ENCODE assay signal across 20 cellular contexts in the genomic region with DNA sequence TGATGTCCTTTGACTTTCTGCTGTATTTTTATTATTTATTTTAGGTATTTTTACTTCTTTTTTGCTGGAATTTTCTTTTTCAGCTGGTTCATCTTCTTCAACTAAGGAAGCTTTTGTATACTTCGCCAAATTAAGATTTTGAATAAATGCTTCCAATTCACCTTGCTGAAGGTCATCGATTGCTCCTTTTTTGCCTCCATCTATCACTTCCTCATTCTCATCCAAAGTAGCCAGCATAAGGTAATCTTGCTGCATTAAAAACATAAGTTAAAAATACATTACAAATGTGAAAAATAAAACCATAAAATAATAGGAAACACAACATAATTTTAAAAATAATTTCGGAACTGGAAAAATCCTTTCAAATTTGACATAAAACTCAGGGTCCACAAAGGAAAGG. TPM values are rescaled to one million over a fixed set of nuclear protein-coding genes. Genes with fewer than 3 reads are reported as not detected.
A peak's percentile ranks its signal among the peaks of the same experiment; 100 is the strongest.
DNase-seq lines count a peak whose midpoint lies in the region; ATAC-seq, FAIRE-seq and TF ChIP-seq lines count a peak whose summit lies in the region.
"Had no signal": no experiment of that assay in that cellular context is flagged by ENCODE, and none has a peak within 500 bp of the region (broad histone marks: within the 10 kb centered on the region; RNA-seq: fewer than 3 reads in every experiment).

No MANE protein-coding gene starts in this region.

- TF ChIP-seq CTCF in A549 (IDR thresholded peaks at IDR 0.05) (no peak), GM23338 (conservative IDR thresholded peaks at IDR 0.05; ENCODE audit: low read depth in 2 of 2) (no peak), NB4 (IDR thresholded peaks at IDR 0.05; ENCODE audit: low read depth, low read length) (no peak), H1 (IDR thresholded peaks at IDR 0.05; ENCODE audit: control extremely low read depth in 1 of 3, insufficient read depth in 1 of 3, low read depth in 1 of 3, low read length in 3 of 3) (no peak)

- H3K4me1 Mint-ChIP-seq in GM23338: peaks cover 45% of the 10 kb centered on the region

- H3K14ac ChIP-seq in H1 (ENCODE audit: insufficient read length): no peak overlapping the region

- H3K79me2 ChIP-seq in GM23338 (replicated peaks; ENCODE audit: insufficient read depth) (peaks cover 93% of the 10 kb centered on the region), H1 (ENCODE audit: control insufficient read depth in 1 of 2, insufficient read depth in 2 of 2, low read length in 2 of 2) (peaks cover 58 to 92% of the 10 kb centered on the region in 2 experiments)

- H3K4me3 Mint-ChIP-seq in GM23338: no peak overlapping the region; the same call in 2 of the 3 replicates

- H2BK12ac ChIP-seq in H1 (ENCODE audit: low read depth, low read length): no peak overlapping the region

- H3K4me3 ChIP-seq in A549 (no peak overlapping the region), GM23338 (peak overlapping the region; percentile 95), NB4 (ENCODE audit: low read depth, low read length) (peak overlapping the region; percentile 100), H1 (ENCODE audit: extremely low read depth in 1 of 4, insufficient read depth in 2 of 4, low read depth in 3 of 4, low read length in 4 of 4) (peak overlapping the region in 1 of 4 experiments; percentile 95; a peak in 2 of 8 replicates)

- TF ChIP-seq EP300 in A549 (IDR thresholded peaks at IDR 0.05): no peak
- TF ChIP-seq EP300 in H1 (IDR thresholded peaks at IDR 0.05; ENCODE audit: borderline replicate concordance in 1 of 2, low read depth in 2 of 2, low read length in 2 of 2): no peak

- H2BK15ac ChIP-seq in H1 (ENCODE audit: low read length): no peak overlapping the region

- TF ChIP-seq POLR2A in A549 (IDR thresholded peaks at IDR 0.05; ENCODE audit: low read length): no peak
- no peak for TF ChIP-seq POLR2A in NB4 (IDR thresholded peaks at IDR 0.05; ENCODE audit: extremely low read depth, insufficient read length)
- no peak for TF ChIP-seq POLR2A in H1 (IDR thresholded peaks at IDR 0.05; ENCODE audit: control extremely low read depth in 1 of 2, low read depth in 2 of 2, low read length in 2 of 2)

- TF ChIP-seq RAD21 in A549 (conservative IDR thresholded peaks at IDR 0.05 in 1 of 2, IDR thresholded peaks at IDR 0.05 in 1 of 2): no peak
- TF ChIP-seq RAD21 in H1 (IDR thresholded peaks at IDR 0.05 in 1 of 2, conservative IDR thresholded peaks at IDR 0.05 in 1 of 2; ENCODE audit: low read depth in 2 of 2, low read length in 2 of 2): no peak

- POLR2A ChIA-PET in A549 (lab: Yijun Ruan, JAX) (no interaction called here), H1 (lab: Charles Lee; ENCODE audit: partially characterized antibody) (interaction anchor here (1.1 to 2.2 kb wide), 4 partner anchors 8 to 29 kb away, joined by 3 to 6 read pairs (median 4); no protein-coding TSS in a partner anchor)

- no peak overlapping the region for H3K56ac ChIP-seq in H1 (replicated peaks; ENCODE audit: insufficient read length, low read depth, low read length)

- ATAC-seq in A549: no peak
- no peak for ATAC-seq in GM23338
- ATAC-seq: PC-3 had no signal

- H4K8ac ChIP-seq in H1 (ENCODE audit: extremely low read depth, insufficient read depth, low read length): no peak overlapping the region

- no peak overlapping the region for H2AFZ ChIP-seq in GM23338
- no peak overlapping the region for H2AFZ ChIP-seq in H1 (ENCODE audit: low read length)

- peaks cover 44% of the 10 kb centered on the region for H3K36me3 Mint-ChIP-seq in GM23338 (ENCODE audit: low read depth)

- H2BK20ac ChIP-seq in H1 (ENCODE audit: low read length): no peak overlapping the region

- H3K36me3 ChIP-seq in GM23338 (ENCODE audit: insufficient read depth) (peaks cover 9% of the 10 kb centered on the region; the same call in 1 of the 2 replicates), H1 (ENCODE audit: control insufficient read depth in 2 of 4, insufficient read depth in 4 of 4, low read length in 3 of 4) (peaks cover 6 to 53% (median 20%) of the 10 kb centered on the region in 4 experiments; a peak in 7 of 8 replicates)

- H4K5ac ChIP-seq in H1 (ENCODE audit: insufficient read length, low read depth, low read length): peak overlapping the region; percentile 29

- H3K9me2 ChIP-seq in GM23338 (ENCODE audit: insufficient read depth): no peaks in the 10 kb centered on the region

- H2BK120ac ChIP-seq in H1 (replicated peaks; ENCODE audit: low read depth, low read length): no peak overlapping the region

- DNase-seq in A549 (ENCODE audit: low read depth in 1 of 2, low spot score in 1 of 2) (no peak), GM23338 (ENCODE audit: low spot score) (no peak), NB4 (ENCODE audit: low read depth) (no peak), H1 (ENCODE audit: low read depth in 1 of 2, low spot score in 2 of 2) (no peak), AML-193 (lab: John Stamatoyannopoulos, UW) (no peak), NCI-H1930 (lab: John Stamatoyannopoulos, UW) (no peak), pons (ENCODE audit: low spot score) (no peak)
- DNase-seq: DMS79 treated with DMSO at 0.1 percent for 48 hours, NCI-H1417 treated with DMSO at 0.1 percent for 48 hours, NCI-H187 treated with DMSO at 0.1 percent for 48 hours, NCI-H226, NCI-H524, NCI-H82, PC-3 had no signal

- peaks cover 14% of the 10 kb centered on the region; the same call in 1 of the 2 replicates for H3K79me1 ChIP-seq in H1 (ENCODE audit: low read depth, low read length)

- H3F3A ChIP-seq in GM23338 (replicated peaks; ENCODE audit: low read depth): peaks cover 30% of the 10 kb centered on the region

- FAIRE-seq in A549 (lab: Jason Lieb, UNC) (no peak), H1 (lab: Jason Lieb, UNC) (no peak)
- FAIRE-seq: D721Med had no signal

- H3K27ac ChIP-seq in A549: no peak overlapping the region
- peak overlapping the region; percentile 99 for H3K27ac ChIP-seq in GM23338 (ENCODE audit: low read depth)
- H3K27ac ChIP-seq in H1 (ENCODE audit: low read depth, low read length): no peak overlapping the region
- H3K27ac ChIP-seq: BLaER1 treated with 17β-estradiol and CSF1 and Interleukin-3, amounts not matched to agents 10 nM and 100 nM had no signal

- H4K20me1 ChIP-seq in GM23338 (replicated peaks; ENCODE audit: insufficient read depth) (peaks cover 24% of the 10 kb centered on the region; the same call in 1 of the 2 replicates), H1 (replicated peaks in 1 of 2; ENCODE audit: control insufficient read depth in 1 of 2, insufficient read depth in 2 of 2, low read length in 2 of 2) (peaks cover 2 to 8% of the 10 kb centered on the region in 2 experiments)

- H2BK5ac ChIP-seq in H1 (ENCODE audit: low read depth, low read length): no peak overlapping the region

- peak overlapping the region; percentile 98; the same call in 1 of the 3 replicates for H3K4me2 ChIP-seq in A549
- H3K4me2 ChIP-seq in GM23338: 0 out of 2 replicates have a peak overlapping the region, but pooled peaks have one; percentile 83
- H3K4me2 ChIP-seq in H1 (ENCODE audit: insufficient read depth in 1 of 2, low read depth in 2 of 2, low read length in 2 of 2): peak overlapping the region; percentile 94 to 99; a peak in 3 of 4 replicates

- CTCF ChIA-PET in A549 (lab: Yijun Ruan, JAX): no interaction called here
- CTCF ChIA-PET in H1 (lab: Charles Lee; ENCODE audit: partially characterized antibody): interaction anchor here (1.6 kb wide), 1 partner anchor 60 kb away, joined by 4 read pairs; no protein-coding TSS in a partner anchor

- H3K4ac ChIP-seq in H1 (replicated peaks; ENCODE audit: insufficient read length, low read depth, low read length): no peak overlapping the region

- 91% methylated on average over 3 of the region's 3 CpGs for WGBS in A549 (ENCODE audit: missing lambda C conversion rate)
- WGBS in H1 (ENCODE audit: extremely low coverage in 1 of 2, insufficient coverage in 1 of 2, insufficient read length in 1 of 2, insufficient replicate concordance in 2 of 2, low coverage in 1 of 2, low lambda C conversion rate in 2 of 2, missing lambda C conversion rate in 1 of 2), 2 experiments: 93% methylated on average over 3 of the region's 3 CpGs; no CpG with 5 or more reads in 1 of the 2 experiments

- no peak overlapping the region for H4K91ac ChIP-seq in H1 (replicated peaks; ENCODE audit: insufficient read length, low read length)

- no peak overlapping the region for H3K23ac ChIP-seq in H1 (ENCODE audit: insufficient read length)

- H3K9me3 ChIP-seq in A549 (no peaks in the 10 kb centered on the region), H1 (ENCODE audit: insufficient read depth in 2 of 2, low read depth in 1 of 2, low read length in 1 of 2) (no peaks in the 10 kb centered on the region)
- H3K9me3 ChIP-seq: BLaER1 treated with 17β-estradiol and CSF1 and Interleukin-3, amounts not matched to agents 10 nM and 100 nM had no signal

- H3K27ac Mint-ChIP-seq in GM23338: no peak overlapping the region

- H3K27me3 ChIP-seq in GM23338 (ENCODE audit: insufficient read depth): no peaks in the 10 kb centered on the region
- H3K27me3 ChIP-seq in H1 (replicated peaks in 1 of 4; ENCODE audit: control insufficient read depth in 3 of 4, extremely low read depth in 1 of 4, insufficient read depth in 3 of 4, low read length in 3 of 4): no peaks in the 10 kb centered on the region
- H3K27me3 ChIP-seq: BLaER1 treated with 17β-estradiol and CSF1 and Interleukin-3, amounts not matched to agents 10 nM and 100 nM had no signal

- no peaks in the 10 kb centered on the region for H3K27me3 Mint-ChIP-seq in GM23338 (ENCODE audit: insufficient read depth, low read depth, poor library complexity)

- no peaks in the 10 kb centered on the region for H3K9me3 Mint-ChIP-seq in GM23338

- no peak overlapping the region for H3K18ac ChIP-seq in H1 (ENCODE audit: extremely low read depth, low read length)

- no peak overlapping the region for H3K9ac ChIP-seq in H1 (replicated peaks in 1 of 4; ENCODE audit: extremely low read depth in 1 of 4, low read depth in 3 of 4, low read length in 3 of 4)

- H3K23me2 ChIP-seq in H1 (ENCODE audit: low read depth, low read length): peaks cover 18% of the 10 kb centered on the region

- H3K4me1 ChIP-seq in A549: peaks cover 31% of the 10 kb centered on the region
- H3K4me1 ChIP-seq in GM23338 (ENCODE audit: insufficient read depth): peaks cover 68% of the 10 kb centered on the region
- H3K4me1 ChIP-seq in H1 (replicated peaks in 1 of 4; ENCODE audit: control insufficient read depth in 3 of 4, insufficient read depth in 4 of 4, low read length in 3 of 4): peaks cover 7 to 19% (median 12%) of the 10 kb centered on the region in 4 experiments

- H2AK5ac ChIP-seq in H1 (ENCODE audit: low read depth, low read length): no peak overlapping the region

RNA-seq across cellular contexts. Expression of a gene that starts 2.6 kb away (rescaled TPM):
- 44.1 and 70.9 TPM in 2 replicates for polyA plus RNA-seq in A549 (2011; rRNA removed)
- polyA plus RNA-seq in A549 (2012; cell fraction: cytosol; rRNA removed): 9.2 and 13.1 TPM in 2 replicates
- 4.9 and 6.8 TPM in 2 replicates for polyA plus RNA-seq in A549 (2012; cell fraction: nucleus; rRNA removed)
- polyA plus RNA-seq in A549 (2017; fragmentation: RNase III; extraction: RNeasy Plus Mini Kit Qiagen cat#74134 plus additional on column Dnase treatment): 71.5 to 74.0 TPM (median 72.7 TPM) in 3 replicates
- polyA minus RNA-seq in A549 (2011; rRNA and poly(A)+ RNA removed): 19.5 and 22.3 TPM in 2 replicates
- total RNA-seq in GM23338 (2014; rRNA removed; shearing (Covaris generic)): 133 and 135 TPM in 2 replicates
- 173 and 185 TPM in 2 replicates for polyA plus RNA-seq in GM23338 (2016; fragmentation: Nextera tagmentation; extraction: Ambion mirVana)
- 186 and 201 TPM in 2 replicates for total RNA-seq in H1 (2021; fragmentation: NEBNext Ultra II Directional; extraction: Animal tissue kit (Norgen Biotek cat#: 25700))
- 14.7 and 19.1 TPM in 2 replicates for polyA plus RNA-seq in H1 (2011; rRNA removed)
- 51.8 TPM for polyA plus RNA-seq in H1 (2011; cell fraction: cytosol; rRNA removed)
- polyA plus RNA-seq in H1 (2011; cell fraction: nucleus; rRNA removed): 21.0 TPM
- polyA plus RNA-seq in H1 (2012, experiment 1 of 2): 107 to 213 TPM (median 119 TPM) in 4 replicates
- polyA plus RNA-seq in H1 (2012, experiment 2 of 2): 17.0 TPM
- 165 TPM for polyA plus RNA-seq in H1 (2013, experiment 1 of 2)
- 155 TPM for polyA plus RNA-seq in H1 (2013, experiment 2 of 2)
- polyA minus RNA-seq in H1 (2011; rRNA and poly(A)+ RNA removed): 66.2 and 97.0 TPM in 2 replicates
- 53.7 TPM for polyA minus RNA-seq in H1 (2011; cell fraction: cytosol; rRNA and poly(A)+ RNA removed)
- 108 TPM for polyA minus RNA-seq in H1 (2011; cell fraction: nucleus; rRNA and poly(A)+ RNA removed)

RNA-seq across cellular contexts. Expression of a gene that starts 2.7 kb away (rescaled TPM):
- polyA plus RNA-seq in A549 (2011; rRNA removed) (40.2 and 48.0 TPM in 2 replicates), A549 (2017; fragmentation: RNase III; extraction: RNeasy Plus Mini Kit Qiagen cat#74134 plus additional on column Dnase treatment) (28.8 to 29.3 TPM (median 29.0 TPM) in 3 replicates), GM23338 (2016; fragmentation: Nextera tagmentation; extraction: Ambion mirVana) (44.3 and 58.2 TPM in 2 replicates), H1 (2011; rRNA removed) (34.0 and 50.2 TPM in 2 replicates)
- polyA plus RNA-seq in A549 (2012; cell fraction: cytosol; rRNA removed): 17.1 and 18.6 TPM in 2 replicates
- polyA plus RNA-seq in A549 (2012; cell fraction: nucleus; rRNA removed): 21.7 and 31.2 TPM in 2 replicates
- polyA minus RNA-seq in A549 (2011; rRNA and poly(A)+ RNA removed): 19.2 and 21.3 TPM in 2 replicates
- total RNA-seq in GM23338 (2014; rRNA removed; shearing (Covaris generic)): 47.4 and 52.8 TPM in 2 replicates
- total RNA-seq in H1 (2021; fragmentation: NEBNext Ultra II Directional; extraction: Animal tissue kit (Norgen Biotek cat#: 25700)): 46.8 and 56.0 TPM in 2 replicates
- polyA plus RNA-seq in H1 (2011; cell fraction: cytosol; rRNA removed): 57.3 TPM
- 59.4 TPM for polyA plus RNA-seq in H1 (2011; cell fraction: nucleus; rRNA removed)
- polyA plus RNA-seq in H1 (2012, experiment 1 of 2): 59.6 to 93.2 TPM (median 63.5 TPM) in 4 replicates
- polyA plus RNA-seq in H1 (2012, experiment 2 of 2): 8.7 TPM
- polyA plus RNA-seq in H1 (2013, experiment 1 of 2): 32.4 TPM
- polyA plus RNA-seq in H1 (2013, experiment 2 of 2): 27.8 TPM
- polyA minus RNA-seq in H1 (2011; rRNA and poly(A)+ RNA removed): 43.5 and 55.3 TPM in 2 replicates
- 18.1 TPM for polyA minus RNA-seq in H1 (2011; cell fraction: cytosol; rRNA and poly(A)+ RNA removed)
- 54.8 TPM for polyA minus RNA-seq in H1 (2011; cell fraction: nucleus; rRNA and poly(A)+ RNA removed)

RNA-seq across cellular contexts. Expression of a gene that starts 32.5 kb away (rescaled TPM):
- polyA plus RNA-seq in A549 (2011; rRNA removed): 78.1 and 87.4 TPM in 2 replicates
- polyA plus RNA-seq in A549 (2012; cell fraction: cytosol; rRNA removed): 32.8 and 33.3 TPM in 2 replicates
- polyA plus RNA-seq in A549 (2012; cell fraction: nucleus; rRNA removed): 8.1 and 18.3 TPM in 2 replicates
- polyA plus RNA-seq in A549 (2017; fragmentation: RNase III; extraction: RNeasy Plus Mini Kit Qiagen cat#74134 plus additional on column Dnase treatment): 55.9 to 69.2 TPM (median 61.3 TPM) in 3 replicates
- 22.6 and 22.7 TPM in 2 replicates for polyA minus RNA-seq in A549 (2011; rRNA and poly(A)+ RNA removed)
- 78.4 and 83.6 TPM in 2 replicates for total RNA-seq in GM23338 (2014; rRNA removed; shearing (Covaris generic))
- 176 and 191 TPM in 2 replicates for polyA plus RNA-seq in GM23338 (2016; fragmentation: Nextera tagmentation; extraction: Ambion mirVana)
- total RNA-seq in H1 (2021; fragmentation: NEBNext Ultra II Directional; extraction: Animal tissue kit (Norgen Biotek cat#: 25700)): 43.5 and 43.6 TPM in 2 replicates
- polyA plus RNA-seq in H1 (2011; rRNA removed): 20.5 and 27.3 TPM in 2 replicates
- 26.4 TPM for polyA plus RNA-seq in H1 (2011; cell fraction: cytosol; rRNA removed)
- polyA plus RNA-seq in H1 (2011; cell fraction: nucleus; rRNA removed): 10.7 TPM
- polyA plus RNA-seq in H1 (2012, experiment 1 of 2): 20.0 to 27.4 TPM (median 23.2 TPM) in 4 replicates
- polyA plus RNA-seq in H1 (2012, experiment 2 of 2): 3.5 TPM
- 65.8 TPM for polyA plus RNA-seq in H1 (2013, experiment 1 of 2)
- 67.5 TPM for polyA plus RNA-seq in H1 (2013, experiment 2 of 2)
- polyA minus RNA-seq in H1 (2011; rRNA and poly(A)+ RNA removed): 10.3 and 11.3 TPM in 2 replicates
- polyA minus RNA-seq in H1 (2011; cell fraction: cytosol; rRNA and poly(A)+ RNA removed): 6.0 TPM
- 13.0 TPM for polyA minus RNA-seq in H1 (2011; cell fraction: nucleus; rRNA and poly(A)+ RNA removed)

RNA-seq across cellular contexts. Expression of a gene that starts 40.3 kb away (rescaled TPM):
- polyA plus RNA-seq in A549 (2011; rRNA removed) (not detected in 2 replicates), A549 (2017; fragmentation: RNase III; extraction: RNeasy Plus Mini Kit Qiagen cat#74134 plus additional on column Dnase treatment) (not detected in 3 replicates), GM23338 (2016; fragmentation: Nextera tagmentation; extraction: Ambion mirVana) (not detected in 2 replicates), H1 (2011; rRNA removed) (not detected in 2 replicates)
- polyA plus RNA-seq in A549 (2012; cell fraction: cytosol; rRNA removed): not detected in 2 replicates
- not detected in 2 replicates for polyA plus RNA-seq in A549 (2012; cell fraction: nucleus; rRNA removed)
- polyA minus RNA-seq in A549 (2011; rRNA and poly(A)+ RNA removed): not detected in 2 replicates
- total RNA-seq in GM23338 (2014; rRNA removed; shearing (Covaris generic)): not detected in 2 replicates
- not detected in 2 replicates for total RNA-seq in H1 (2021; fragmentation: NEBNext Ultra II Directional; extraction: Animal tissue kit (Norgen Biotek cat#: 25700))
- polyA plus RNA-seq in H1 (2011; cell fraction: cytosol; rRNA removed): not detected
- not detected for polyA plus RNA-seq in H1 (2011; cell fraction: nucleus; rRNA removed)
- polyA plus RNA-seq in H1 (2012, experiment 1 of 2): not detected in 4 replicates
- not detected for polyA plus RNA-seq in H1 (2012, experiment 2 of 2)
- polyA plus RNA-seq in H1 (2013, experiment 1 of 2): not detected
- not detected for polyA plus RNA-seq in H1 (2013, experiment 2 of 2)
- 0.17 TPM in 1 of 2 replicates, not detected in the other for polyA minus RNA-seq in H1 (2011; rRNA and poly(A)+ RNA removed)
- not detected for polyA minus RNA-seq in H1 (2011; cell fraction: cytosol; rRNA and poly(A)+ RNA removed)
- polyA minus RNA-seq in H1 (2011; cell fraction: nucleus; rRNA and poly(A)+ RNA removed): not detected
- total RNA-seq: A673; G401; HT-29; PC-3; T-helper 1 cell treated with Interleukin-12 subunit alpha and Interleukin-12 subunit beta and Interleukin-4 antibody, amounts not matched to agents 30 ng/mL and 1 ng/mL, for 36 hours had no signal
